24 cellular contexts compared by ENCODE assay signal in the genomic region with DNA sequence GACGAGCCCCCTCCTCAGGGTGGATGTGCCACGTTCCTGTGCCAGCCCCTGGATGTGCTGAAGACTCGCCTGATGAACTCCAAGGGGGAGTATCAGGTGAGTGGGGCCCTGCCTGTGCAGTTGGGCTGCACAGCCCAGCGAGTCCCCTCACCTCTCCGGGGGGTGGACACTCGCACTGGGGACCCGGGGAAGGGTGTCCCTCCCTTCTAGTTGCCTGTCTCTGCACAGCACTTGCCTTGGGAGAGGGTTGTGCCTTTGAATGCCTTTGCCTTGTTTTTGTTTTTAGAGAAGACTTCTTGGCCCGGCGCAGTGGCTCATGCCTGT. TPM values are rescaled to one million over a fixed set of nuclear protein-coding genes. Genes with fewer than 3 reads are reported as not detected.
DNase-seq lines count a peak whose midpoint lies in the region; ATAC-seq, FAIRE-seq and TF ChIP-seq lines count a peak whose summit lies in the region.
"Had no signal": no experiment of that assay in that cellular context is flagged by ENCODE, and none has a peak within 500 bp of the region (broad histone marks: within the 10 kb centered on the region; RNA-seq: fewer than 3 reads in every experiment).

No MANE protein-coding gene starts in this region.

- no peak for TF ChIP-seq POLR2A in esophagus muscularis mucosa (IDR thresholded peaks at IDR 0.05; ENCODE audit: low read depth)

- H3K9me3 ChIP-seq in esophagus muscularis mucosa: no peaks in the 10 kb centered on the region
- H3K9me3 ChIP-seq: A549; BLaER1 treated with 17β-estradiol and CSF1 and Interleukin-3, amounts not matched to agents 10 nM and 100 nM; Caco-2 had no signal

- intact Hi-C loops in esophagus muscularis mucosa (cut with DNase I): no loop called here

- FAIRE-seq in urothelium cell line (lab: Jason Lieb, UNC): peak; percentile 72
- FAIRE-seq: A549, D721Med, G401.6, GM12891, GM19239 had no signal

- TF ChIP-seq CTCF in endothelial cell (IDR thresholded peaks at IDR 0.05; ENCODE audit: unreplicated experiment) (no peak), osteocyte (IDR thresholded peaks at IDR 0.05) (no peak), esophagus muscularis mucosa (IDR thresholded peaks at IDR 0.05) (no peak)

- no peak for ATAC-seq in HG02870 (IDR thresholded peaks at IDR 0.05; ENCODE audit: unreplicated experiment)
- ATAC-seq: A549; CD8-positive, alpha-beta T cell had no signal

- H3K36me3 Mint-ChIP-seq in endothelial cell (ENCODE audit: low read depth, unreplicated experiment): no peaks in the 10 kb centered on the region
- no peaks in the 10 kb centered on the region for H3K36me3 Mint-ChIP-seq in osteocyte (ENCODE audit: unreplicated experiment)
- H3K36me3 Mint-ChIP-seq: CD8-positive, alpha-beta T cell had no signal

- H3K4me3 Mint-ChIP-seq in endothelial cell (ENCODE audit: unreplicated experiment) (peak overlapping the region; percentile 51), osteocyte (ENCODE audit: unreplicated experiment) (no peak overlapping the region)
- H3K4me3 Mint-ChIP-seq: B cell; CD4-positive, alpha-beta T cell; CD8-positive, alpha-beta T cell had no signal

- H3K27ac ChIP-seq in esophagus muscularis mucosa (replicated peaks in 1 of 4): no peak overlapping the region
- H3K27ac ChIP-seq: 22Rv1; A549; BLaER1 treated with 17β-estradiol and CSF1 and Interleukin-3, amounts not matched to agents 10 nM and 100 nM; C4-2B had no signal

- H3K9me3 Mint-ChIP-seq in endothelial cell (ENCODE audit: unreplicated experiment) (no peaks in the 10 kb centered on the region), osteocyte (ENCODE audit: unreplicated experiment) (no peaks in the 10 kb centered on the region)
- H3K9me3 Mint-ChIP-seq: CD4-positive, alpha-beta T cell; CD8-positive, alpha-beta T cell had no signal

- H3K36me3 ChIP-seq in esophagus muscularis mucosa: peaks cover 0 to 37% (median 5%) of the 10 kb centered on the region in 4 donors

- TF ChIP-seq EP300 in esophagus muscularis mucosa (IDR thresholded peaks at IDR 0.05): no peak

- peak; percentile 60 for DNase-seq in activated effector memory CD4-positive, alpha-beta T cell treated with anti-CD3 and anti-CD28 coated beads, Interleukin-2, amount 50 U/mL, for 16 hours
- no peak for DNase-seq in activated effector memory CD4-positive, alpha-beta T cell treated with Interleukin-2 at 50 U/mL for 16 hours
- DNase-seq in endothelial cell (ENCODE audit: low spot score): no peak
- peak; percentile 73 for DNase-seq in osteocyte (ENCODE audit: extremely low spot score, unreplicated experiment)
- no peak for DNase-seq in urothelium cell line (ENCODE audit: low spot score)
- no peak for DNase-seq in stimulated activated CD8-positive, alpha-beta memory T cell treated with anti-CD3 and anti-CD28 coated beads, Interleukin-4, amount 100 ng/mL, for 48 hours
- no peak for DNase-seq in esophagus muscularis mucosa (ENCODE audit: extremely low spot score)
- DNase-seq: AML-193; Caco-2; Calu3; CD8-positive, alpha-beta T cell; DMS79 treated with DMSO at 0.1 percent for 48 hours; GF-D8 had no signal

- H3K4me1 Mint-ChIP-seq in endothelial cell (ENCODE audit: unreplicated experiment) (peaks cover 2% of the 10 kb centered on the region), osteocyte (ENCODE audit: unreplicated experiment) (peaks cover 14% of the 10 kb centered on the region)

- peaks cover 14 to 23% (median 18%) of the 10 kb centered on the region in 4 donors for H3K4me1 ChIP-seq in esophagus muscularis mucosa

- no peak overlapping the region for H3K27ac Mint-ChIP-seq in endothelial cell (ENCODE audit: unreplicated experiment)
- no peak overlapping the region for H3K27ac Mint-ChIP-seq in osteocyte (ENCODE audit: unreplicated experiment)
- H3K27ac Mint-ChIP-seq: B cell; CD4-positive, alpha-beta T cell; CD8-positive, alpha-beta T cell had no signal

- WGBS in esophagus muscularis mucosa: 100% methylated on average over 6 of the region's 9 CpGs

- peaks cover 0 to 5% (median 0%) of the 10 kb centered on the region in 4 donors for H3K27me3 ChIP-seq in esophagus muscularis mucosa
- H3K27me3 ChIP-seq: BLaER1 treated with 17β-estradiol and CSF1 and Interleukin-3, amounts not matched to agents 10 nM and 100 nM had no signal

- H3K27me3 Mint-ChIP-seq in endothelial cell (ENCODE audit: unreplicated experiment) (peaks cover 6% of the 10 kb centered on the region), osteocyte (ENCODE audit: unreplicated experiment) (no peaks in the 10 kb centered on the region)
- H3K27me3 Mint-ChIP-seq: B cell; CD4-positive, alpha-beta T cell had no signal

- H3K4me3 ChIP-seq in esophagus muscularis mucosa: no peak overlapping the region
- H3K4me3 ChIP-seq: A549; BLaER1 treated with 17β-estradiol and CSF1 and Interleukin-3, amounts not matched to agents 10 nM and 100 nM had no signal

RNA-seq across cellular contexts. Expression of gene SLC25A10, which starts 5.6 kb away (rescaled TPM):
- total RNA-seq in endothelial cell (ENCODE audit: unreplicated experiment) (6.7 TPM), osteocyte (8.0 and 9.5 TPM in 2 replicates), esophagus muscularis mucosa (1 to 10 TPM; 2.1 to 5.5 (median 4.8) TPM)

RNA-seq across cellular contexts. Expression of gene MRPL12, which starts 14.6 kb away (rescaled TPM):
- 58.5 TPM for total RNA-seq in endothelial cell (ENCODE audit: unreplicated experiment)
- total RNA-seq in osteocyte: 47.9 and 51.1 TPM in 2 replicates
- total RNA-seq in esophagus muscularis mucosa: 10 to 100 TPM; 24.5 to 47.9 (median 39.2) TPM

RNA-seq across cellular contexts. Expression of gene HGS, which starts 33.9 kb away (rescaled TPM):
- total RNA-seq in endothelial cell (ENCODE audit: unreplicated experiment): 142 TPM
- 111 and 117 TPM in 2 replicates for total RNA-seq in osteocyte
- 10 to 100 TPM; 47.8 to 99.1 (median 65.5) TPM for total RNA-seq in esophagus muscularis mucosa

RNA-seq across cellular contexts. Expression of gene ARL16, which starts 34.1 kb away (rescaled TPM):
- 54.0 TPM for total RNA-seq in endothelial cell (ENCODE audit: unreplicated experiment)
- total RNA-seq in osteocyte: 41.7 and 46.3 TPM in 2 replicates
- 10 to 100 TPM; 23.7 to 38.3 (median 27.3) TPM for total RNA-seq in esophagus muscularis mucosa

RNA-seq across cellular contexts. Expression of gene CCDC137, which starts 51.2 kb away (rescaled TPM):
- total RNA-seq in endothelial cell (ENCODE audit: unreplicated experiment) (31.8 TPM), osteocyte (13.6 and 14.9 TPM in 2 replicates), esophagus muscularis mucosa (10 to 100 TPM in 3 of 4 donors, 1 to 10 TPM in 1; 8.9 to 14.1 (median 12.6) TPM)

Comparison
In these comparisons a context has a peak if more than half of its experiments do, and no peak if none do; other contexts are left out.
1. DNase-seq: peak in activated effector memory CD4-positive, alpha-beta T cell treated with anti-CD3 and anti-CD28 coated beads, Interleukin-2, amount 50 U/mL, for 16 hours (single experiment) and osteocyte (single experiment); none in activated effector memory CD4-positive, alpha-beta T cell treated with Interleukin-2 at 50 U/mL for 16 hours (single experiment), endothelial cell (single experiment), urothelium cell line (single experiment), stimulated activated CD8-positive, alpha-beta memory T cell treated with anti-CD3 and anti-CD28 coated beads, Interleukin-4, amount 100 ng/mL, for 48 hours (single experiment) and esophagus muscularis mucosa (single experiment).